In genomic region chr18:37328946-37329719, GRCh38 we compare ENCODE assay signal across 21 cellular contexts.
"Had no signal": no experiment of that assay in that cellular context is flagged by ENCODE, and none has a peak within 500 bp of the region (broad histone marks: within the 10 kb centered on the region; RNA-seq: fewer than 3 reads in every experiment).

No MANE protein-coding gene starts in this region.

- H3K27me3 ChIP-seq: gastrocnemius medialis, ovary, right atrium auricular region, stomach, transverse colon had no signal

- H3K4me1 ChIP-seq: esophagus muscularis mucosa, gastrocnemius medialis, heart right ventricle, right atrium auricular region, stomach, transverse colon had no signal

- H3K36me3 Mint-ChIP-seq: naive thymus-derived CD8-positive, alpha-beta T cell had no signal

- FAIRE-seq: endometrium, islet of Langerhans, small intestine had no signal

- H3K4me3 ChIP-seq: esophagus muscularis mucosa, gastrocnemius medialis, heart right ventricle, mucosa of descending colon, ovary, right atrium auricular region, stomach, thoracic aorta, transverse colon had no signal

- H3K4me1 Mint-ChIP-seq: naive thymus-derived CD8-positive, alpha-beta T cell had no signal

- H3K4me3 Mint-ChIP-seq: naive thymus-derived CD8-positive, alpha-beta T cell had no signal

- H3K36me3 ChIP-seq: esophagus muscularis mucosa, gastrocnemius medialis, heart right ventricle, ovary, right atrium auricular region, stomach, thoracic aorta, transverse colon had no signal

- DNase-seq: effector memory CD4-positive, alpha-beta T cell; gastrocnemius medialis; heart right ventricle; hypothalamus; kidney glomerular epithelial cell; mucosa of descending colon; naive thymus-derived CD8-positive, alpha-beta T cell; nucleus accumbens; ovary; small intestine; stimulated activated CD4-positive, alpha-beta T cell treated with anti-CD3 and anti-CD28 coated beads, Interleukin-12 subunit alpha, Interleukin-12 subunit beta, amount 100 ng/mL, for 4 hours; stimulated activated naive CD4-positive, alpha-beta T cell; stomach; substantia nigra; transverse colon had no signal

- H3K27ac Mint-ChIP-seq: naive thymus-derived CD8-positive, alpha-beta T cell had no signal

- H3K9me3 Mint-ChIP-seq: naive thymus-derived CD8-positive, alpha-beta T cell had no signal

- ATAC-seq: gastrocnemius medialis; heart right ventricle; left lobe of liver; mucosa of descending colon; naive thymus-derived CD8-positive, alpha-beta T cell had no signal

- H3K9me3 ChIP-seq: esophagus muscularis mucosa, gastrocnemius medialis, heart right ventricle, mucosa of descending colon, ovary, right atrium auricular region, stomach, thoracic aorta, transverse colon had no signal

- H3K27ac ChIP-seq: esophagus muscularis mucosa, gastrocnemius medialis, heart right ventricle, ovary, right atrium auricular region, stomach, thoracic aorta, transverse colon had no signal
